Comparison of ENCODE assay signal across 8 cellular contexts in the genomic region with DNA sequence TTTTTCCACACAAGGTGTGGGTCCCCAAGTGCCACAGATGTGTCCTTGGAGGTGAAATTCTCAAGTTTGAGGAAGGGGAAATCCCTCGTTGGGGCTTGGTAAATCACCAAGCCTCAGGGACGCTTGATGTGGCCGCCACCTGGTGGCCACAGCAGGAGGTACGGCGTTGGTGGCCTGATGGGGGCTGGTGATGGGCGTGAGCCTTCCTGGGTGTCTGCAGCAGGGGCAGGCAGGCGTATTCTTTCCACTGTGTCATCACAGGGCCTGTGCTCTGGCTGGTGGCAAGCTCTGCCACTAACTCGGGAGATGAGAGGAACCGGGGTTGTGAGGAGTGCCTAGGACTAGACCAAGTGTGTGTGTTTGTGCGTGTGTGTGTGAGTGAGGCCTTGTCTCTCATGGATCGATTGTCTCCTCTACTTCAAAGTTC. TPM values are rescaled to one million over a fixed set of nuclear protein-coding genes. Genes with fewer than 3 reads are reported as not detected.
A peak's percentile ranks its signal among the peaks of the same experiment; 100 is the strongest.
DNase-seq lines count a peak whose midpoint lies in the region; ATAC-seq, FAIRE-seq and TF ChIP-seq lines count a peak whose summit lies in the region.

No MANE protein-coding gene starts in this region.

- CTCF ChIA-PET in HepG2 (lab: Yijun Ruan, JAX; ENCODE audit: low intra/inter-chr PET ratio, low total read pairs), result interaction anchor here (0.7 to 2.3 kb wide), 6 partner anchors 13 to 345 kb away, joined by 3 to 12 read pairs (median 6); a partner anchor contains a TSS

- peak; percentile 93 for ATAC-seq in HG02798 (IDR thresholded peaks at IDR 0.05; ENCODE audit: poor library complexity, unreplicated experiment)
- ATAC-seq in HepG2, result peak; percentile 61

- peak overlapping the region; percentile 33 for H3K27ac ChIP-seq in HepG2 (ENCODE audit: extremely low read length, insufficient read depth, low read length)

- H3K27me3 ChIP-seq in HepG2 (ENCODE audit: control insufficient read depth in 1 of 2, insufficient read depth in 2 of 2, low read length in 2 of 2), result no peaks in the 10 kb centered on the region

- H3K4me3 ChIP-seq in HepG2 (replicated peaks in 1 of 3; ENCODE audit: insufficient read depth in 1 of 3, low read depth in 2 of 3, low read length in 3 of 3), result no peak overlapping the region

- no peak overlapping the region for H3K4me2 ChIP-seq in HepG2 (ENCODE audit: low read depth, low read length)

- H3K79me2 ChIP-seq in HepG2 (ENCODE audit: insufficient read depth, low read length), result no peaks in the 10 kb centered on the region

- peaks cover 58% of the 10 kb centered on the region for H3K4me1 ChIP-seq in HepG2 (ENCODE audit: insufficient read depth, low read length)

- TF ChIP-seq POLR2A in GM12892 (IDR thresholded peaks at IDR 0.05; ENCODE audit: low read depth, low read length) (no peak), HepG2 (IDR thresholded peaks at IDR 0.05; ENCODE audit: insufficient read depth in 1 of 2, low read depth in 2 of 2, low read length in 2 of 2) (no peak)

- 0 out of 4 replicates have a peak, but pooled peaks of 1 of the 2 experiments have one; percentile 11 for TF ChIP-seq EP300 in HepG2 (IDR thresholded peaks at IDR 0.05; ENCODE audit: low read depth in 2 of 2, low read length in 2 of 2)
- TF ChIP-seq EP300 in HepG2 (CRISPR knock-in tag; IDR thresholded peaks at IDR 0.05; ENCODE audit: borderline replicate concordance), result no peak

- in situ Hi-C loops in HepG2 (cut with HindIII; ENCODE audit: extremely low pct_ligation_motif_present, low pct_unique_long_range_greater_than_20kb), result loop anchor here (10.0 kb wide), 1 partner anchor 208 kb away; no protein-coding TSS in a partner anchor

- 41% methylated on average over 5 of the region's 11 CpGs for WGBS in HepG2 (ENCODE audit: low lambda C conversion rate)

- H2AFZ ChIP-seq in HepG2 (ENCODE audit: low read length), result no peak overlapping the region

- no peaks in the 10 kb centered on the region for H4K20me1 ChIP-seq in HepG2 (ENCODE audit: insufficient read depth, low read length)

- no peaks in the 10 kb centered on the region for H3K9me3 ChIP-seq in HepG2 (ENCODE audit: low read length)

- intact Hi-C loops in HepG2 (cut with micrococcal nuclease; ENCODE audit: unreplicated experiment), result loop anchor here (2.0 to 10.0 kb wide), 2 partner anchors 70 to 198 kb away; a partner anchor contains a TSS

- no peak overlapping the region for H3K9ac ChIP-seq in HepG2 (ENCODE audit: insufficient read depth, low read depth, low read length)

- peak; percentile 98 for FAIRE-seq in GM12892 (lab: Jason Lieb, UNC)
- peak; percentile 74 for FAIRE-seq in HepG2 (lab: Jason Lieb, UNC)

- POLR2A ChIA-PET in HepG2 (lab: Yijun Ruan, JAX), result interaction anchor here (1.5 kb wide), 1 partner anchor 99 kb away, joined by 4 read pairs; a partner anchor contains a TSS

- peak; percentile 97 for TF ChIP-seq CTCF in HepG2 (CRISPR knock-in tag; IDR thresholded peaks at IDR 0.05)

- BruUV-seq in HepG2 (replicated peaks; lab: Mats Ljungman, UMichigan), result no TSS peak

- peak; percentile 89 for TF ChIP-seq RAD21 in HepG2 (CRISPR knock-in tag; IDR thresholded peaks at IDR 0.05)

- peaks cover 0 to 36% of the 10 kb centered on the region in 2 experiments; a peak in 3 of 5 replicates for H3K36me3 ChIP-seq in HepG2 (replicated peaks in 1 of 2; ENCODE audit: control insufficient read depth in 1 of 2, insufficient read depth in 2 of 2, low read length in 2 of 2)

- DNase-seq in 8988T, result peak; percentile 85
- peak; percentile 79 for DNase-seq in GM12892 (ENCODE audit: insufficient read length)
- peak; percentile 26 for DNase-seq in NCI-H146 treated with DMSO at 0.1 percent for 48 hours (lab: John Stamatoyannopoulos, UW; ENCODE audit: unreplicated experiment)
- peak; percentile 59 to 80 for DNase-seq in activated CD4-positive, alpha-beta T cell treated with anti-CD3 and anti-CD28 coated beads for 24 hours (ENCODE audit: low read depth in 2 of 2)
- peak; percentile 59 for DNase-seq in cerebellar cortex (ENCODE audit: low spot score)
- DNase-seq in HepG2 (ENCODE audit: low spot score), result peak; percentile 55
- DNase-seq in stimulated activated CD4-positive, alpha-beta T cell treated with anti-CD3 and anti-CD28 coated beads, TNF-alpha, amount 100 ng/mL, for 4 hours (ENCODE audit: low read depth in 3 of 3), result peak; percentile 55 to 79 (median 74)

RNA-seq across cellular contexts. Expression of a gene that starts 4.2 kb away (rescaled TPM):
- not detected for polyA plus RNA-seq in GM12892 (2012; ENCODE audit: missing spikeins)
- total RNA-seq in HepG2 (2016; rRNA removed; fragmentation: Illumina TruSeq; extraction: Trizol), result 41.1 and 42.6 TPM in 2 replicates
- 13.1 and 13.7 TPM in 2 replicates for total RNA-seq in HepG2 (2016; cell fraction: cytosol; rRNA removed; fragmentation: Illumina TruSeq; extraction: Trizol; ENCODE audit: low read depth)
- 39.0 and 39.8 TPM in 2 replicates for total RNA-seq in HepG2 (2016; cell fraction: insoluble cytoplasmic fraction; rRNA removed; fragmentation: Illumina TruSeq; extraction: Trizol)
- total RNA-seq in HepG2 (2016; cell fraction: membrane; rRNA removed; fragmentation: Illumina TruSeq; extraction: Trizol), result 18.6 and 20.4 TPM in 2 replicates
- total RNA-seq in HepG2 (2016; cell fraction: nucleus; rRNA removed; fragmentation: Illumina TruSeq; extraction: Trizol), result 48.2 and 48.3 TPM in 2 replicates
- polyA plus RNA-seq in HepG2 (2011; rRNA removed), result 98.5 and 105 TPM in 2 replicates
- polyA plus RNA-seq in HepG2 (2011; cell fraction: cytosol; rRNA removed), result 49.0 and 60.3 TPM in 2 replicates
- polyA plus RNA-seq in HepG2 (2011; cell fraction: nucleus; rRNA removed), result 306 and 373 TPM in 2 replicates
- polyA plus RNA-seq in HepG2 (2012), result 29.8 and 60.1 TPM in 2 replicates
- polyA plus RNA-seq in HepG2 (2016; cell fraction: cytosol; fragmentation: Illumina TruSeq; extraction: Trizol; ENCODE audit: low read depth), result 12.5 and 13.1 TPM in 2 replicates
- polyA plus RNA-seq in HepG2 (2016; cell fraction: insoluble cytoplasmic fraction; fragmentation: Illumina TruSeq; extraction: Trizol; ENCODE audit: low read depth), result 50.0 and 58.0 TPM in 2 replicates
- polyA plus RNA-seq in HepG2 (2016; cell fraction: membrane; fragmentation: Illumina TruSeq; extraction: Trizol; ENCODE audit: low read depth), result 16.6 and 17.1 TPM in 2 replicates
- polyA plus RNA-seq in HepG2 (2016; cell fraction: nucleus; fragmentation: Illumina TruSeq; extraction: Trizol; ENCODE audit: insufficient read depth, low read depth), result 86.5 and 86.8 TPM in 2 replicates
- polyA minus RNA-seq in HepG2 (2011; rRNA and poly(A)+ RNA removed; ENCODE audit: low replicate concordance), result 95.4 TPM in 1 of 2 replicates, not detected in the other
- polyA minus RNA-seq in HepG2 (2011; cell fraction: cytosol; rRNA and poly(A)+ RNA removed), result 23.3 and 26.9 TPM in 2 replicates
- 86.3 and 110 TPM in 2 replicates for polyA minus RNA-seq in HepG2 (2011; cell fraction: nucleus; rRNA and poly(A)+ RNA removed)

RNA-seq across cellular contexts. Expression of a gene that starts 40.9 kb away (rescaled TPM):
- polyA plus RNA-seq in GM12892 (2012; ENCODE audit: missing spikeins), result 6.3 TPM
- total RNA-seq in HepG2 (2016; rRNA removed; fragmentation: Illumina TruSeq; extraction: Trizol), result 14.0 and 14.2 TPM in 2 replicates
- total RNA-seq in HepG2 (2016; cell fraction: cytosol; rRNA removed; fragmentation: Illumina TruSeq; extraction: Trizol; ENCODE audit: low read depth), result 9.3 and 12.2 TPM in 2 replicates
- total RNA-seq in HepG2 (2016; cell fraction: insoluble cytoplasmic fraction; rRNA removed; fragmentation: Illumina TruSeq; extraction: Trizol), result 13.2 and 17.0 TPM in 2 replicates
- total RNA-seq in HepG2 (2016; cell fraction: membrane; rRNA removed; fragmentation: Illumina TruSeq; extraction: Trizol), result 20.0 and 22.1 TPM in 2 replicates
- 12.3 and 13.2 TPM in 2 replicates for total RNA-seq in HepG2 (2016; cell fraction: nucleus; rRNA removed; fragmentation: Illumina TruSeq; extraction: Trizol)
- 12.0 and 13.4 TPM in 2 replicates for polyA plus RNA-seq in HepG2 (2011; rRNA removed)
- polyA plus RNA-seq in HepG2 (2011; cell fraction: cytosol; rRNA removed), result 6.5 and 11.1 TPM in 2 replicates
- 7.0 and 14.1 TPM in 2 replicates for polyA plus RNA-seq in HepG2 (2011; cell fraction: nucleus; rRNA removed)
- 10.7 and 12.1 TPM in 2 replicates for polyA plus RNA-seq in HepG2 (2012)
- polyA plus RNA-seq in HepG2 (2016; cell fraction: cytosol; fragmentation: Illumina TruSeq; extraction: Trizol; ENCODE audit: low read depth), result 10.5 and 12.2 TPM in 2 replicates
- 19.5 and 23.9 TPM in 2 replicates for polyA plus RNA-seq in HepG2 (2016; cell fraction: insoluble cytoplasmic fraction; fragmentation: Illumina TruSeq; extraction: Trizol; ENCODE audit: low read depth)
- polyA plus RNA-seq in HepG2 (2016; cell fraction: membrane; fragmentation: Illumina TruSeq; extraction: Trizol; ENCODE audit: low read depth), result 17.5 and 18.4 TPM in 2 replicates
- 23.8 and 26.9 TPM in 2 replicates for polyA plus RNA-seq in HepG2 (2016; cell fraction: nucleus; fragmentation: Illumina TruSeq; extraction: Trizol; ENCODE audit: insufficient read depth, low read depth)
- polyA minus RNA-seq in HepG2 (2011; rRNA and poly(A)+ RNA removed; ENCODE audit: low replicate concordance), result 3.9 and 8.0 TPM in 2 replicates
- polyA minus RNA-seq in HepG2 (2011; cell fraction: cytosol; rRNA and poly(A)+ RNA removed), result 4.9 and 5.9 TPM in 2 replicates
- 7.3 and 17.8 TPM in 2 replicates for polyA minus RNA-seq in HepG2 (2011; cell fraction: nucleus; rRNA and poly(A)+ RNA removed)

RNA-seq across cellular contexts. Expression of a gene that starts 44.4 kb away (rescaled TPM):
- polyA plus RNA-seq in GM12892 (2012; ENCODE audit: missing spikeins), result not detected
- not detected in 2 replicates for total RNA-seq in HepG2 (2016; rRNA removed; fragmentation: Illumina TruSeq; extraction: Trizol)
- total RNA-seq in HepG2 (2016; cell fraction: cytosol; rRNA removed; fragmentation: Illumina TruSeq; extraction: Trizol; ENCODE audit: low read depth), result not detected in 2 replicates
- total RNA-seq in HepG2 (2016; cell fraction: insoluble cytoplasmic fraction; rRNA removed; fragmentation: Illumina TruSeq; extraction: Trizol), result not detected in 2 replicates
- total RNA-seq in HepG2 (2016; cell fraction: membrane; rRNA removed; fragmentation: Illumina TruSeq; extraction: Trizol), result not detected in 2 replicates
- total RNA-seq in HepG2 (2016; cell fraction: nucleus; rRNA removed; fragmentation: Illumina TruSeq; extraction: Trizol), result not detected in 2 replicates
- polyA plus RNA-seq in HepG2 (2011; rRNA removed), result not detected in 2 replicates
- polyA plus RNA-seq in HepG2 (2011; cell fraction: cytosol; rRNA removed), result not detected in 2 replicates
- polyA plus RNA-seq in HepG2 (2011; cell fraction: nucleus; rRNA removed), result not detected in 2 replicates
- polyA plus RNA-seq in HepG2 (2012), result 0.13 and 0.62 TPM in 2 replicates
- not detected in 2 replicates for polyA plus RNA-seq in HepG2 (2016; cell fraction: cytosol; fragmentation: Illumina TruSeq; extraction: Trizol; ENCODE audit: low read depth)
- not detected in 2 replicates for polyA plus RNA-seq in HepG2 (2016; cell fraction: insoluble cytoplasmic fraction; fragmentation: Illumina TruSeq; extraction: Trizol; ENCODE audit: low read depth)
- polyA plus RNA-seq in HepG2 (2016; cell fraction: membrane; fragmentation: Illumina TruSeq; extraction: Trizol; ENCODE audit: low read depth), result not detected in 2 replicates
- not detected in 2 replicates for polyA plus RNA-seq in HepG2 (2016; cell fraction: nucleus; fragmentation: Illumina TruSeq; extraction: Trizol; ENCODE audit: insufficient read depth, low read depth)
- not detected in 2 replicates for polyA minus RNA-seq in HepG2 (2011; rRNA and poly(A)+ RNA removed; ENCODE audit: low replicate concordance)
- polyA minus RNA-seq in HepG2 (2011; cell fraction: cytosol; rRNA and poly(A)+ RNA removed), result not detected in 2 replicates
- polyA minus RNA-seq in HepG2 (2011; cell fraction: nucleus; rRNA and poly(A)+ RNA removed), result not detected in 2 replicates

Comparison
In these comparisons a context has a peak if more than half of its experiments do, and no peak if none do; other contexts are left out.
1. DNase-seq: peak in every context shown above with its lines; median percentile 85 in 8988T; 79 in GM12892; 74 in stimulated activated CD4-positive, alpha-beta T cell treated with anti-CD3 and anti-CD28 coated beads, TNF-alpha, amount 100 ng/mL, for 4 hours; 70 in activated CD4-positive, alpha-beta T cell treated with anti-CD3 and anti-CD28 coated beads for 24 hours; 59 in cerebellar cortex; 55 in HepG2; 26 in NCI-H146 treated with DMSO at 0.1 percent for 48 hours.